Comparison of ENCODE assay signal across 23 cellular contexts in the genomic region with DNA sequence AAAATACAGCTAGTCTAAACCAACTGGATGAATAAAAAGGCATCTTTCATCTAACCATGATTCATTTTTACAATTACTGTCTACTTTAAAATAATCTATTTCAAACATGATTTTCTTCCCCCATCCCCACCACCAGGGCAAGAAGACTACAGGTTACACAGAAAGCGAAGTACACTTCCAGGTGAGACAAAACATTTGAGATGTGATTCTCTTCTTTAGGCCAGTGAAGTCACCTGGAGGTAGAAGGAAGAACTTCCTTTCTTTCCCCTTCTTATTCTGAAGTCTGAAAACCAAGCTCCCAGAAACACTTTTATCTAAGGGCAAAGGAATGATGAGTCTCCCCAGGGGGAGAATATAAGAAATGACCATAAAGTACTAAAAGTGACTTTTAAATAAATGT. TPM values are rescaled to one million over a fixed set of nuclear protein-coding genes. Genes with fewer than 3 reads are reported as not detected.
DNase-seq lines count a peak whose midpoint lies in the region; ATAC-seq and TF ChIP-seq lines count a peak whose summit lies in the region.
"Had no signal": no experiment of that assay in that cellular context is flagged by ENCODE, and none has a peak within 500 bp of the region (broad histone marks: within the 10 kb centered on the region; RNA-seq: fewer than 3 reads in every experiment).

No MANE protein-coding gene starts in this region.

- POLR2A ChIA-PET in GM10248 (lab: Yijun Ruan, JAX) (interaction anchor here (0.7 kb wide), 1 partner anchor 73 kb away, joined by 3 read pairs; no protein-coding TSS in a partner anchor), A673 (lab: Charles Lee; ENCODE audit: low non-redundant PET) (no interaction called here)

- peaks cover 10% of the 10 kb centered on the region for H3K36me3 ChIP-seq in CD4-positive, CD25-positive, alpha-beta regulatory T cell (ENCODE audit: control insufficient read depth, insufficient read depth, low read length)
- H3K36me3 ChIP-seq in A673 (ENCODE audit: insufficient read depth, low read length, poor library complexity, severe bottlenecking): no peaks in the 10 kb centered on the region

- H3K9me3 ChIP-seq in CD4-positive, CD25-positive, alpha-beta regulatory T cell (ENCODE audit: control insufficient read depth in 2 of 2, low read length in 2 of 2): no peaks in the 10 kb centered on the region
- H3K9me3 ChIP-seq in A673 (ENCODE audit: low read depth, low read length, poor library complexity, severe bottlenecking): no peaks in the 10 kb centered on the region
- H3K9me3 ChIP-seq: HAP-1, left ventricle myocardium inferior, psoas muscle, upper lobe of right lung had no signal

- H3K27me3 Mint-ChIP-seq in CD4-positive, CD25-positive, alpha-beta regulatory T cell: no peaks in the 10 kb centered on the region
- H3K27me3 Mint-ChIP-seq in brain: no peaks in the 10 kb centered on the region
- H3K27me3 Mint-ChIP-seq: activated naive CD8-positive, alpha-beta T cell had no signal

- no peak for TF ChIP-seq EP300 in Ishikawa (IDR thresholded peaks at IDR 0.05; ENCODE audit: borderline replicate concordance)

- H3K9me3 Mint-ChIP-seq in CD4-positive, CD25-positive, alpha-beta regulatory T cell: no peaks in the 10 kb centered on the region
- H3K9me3 Mint-ChIP-seq in brain: no peaks in the 10 kb centered on the region
- H3K9me3 Mint-ChIP-seq: activated T-helper 2 cell treated with anti-CD3 and anti-CD28 coated beads, Interferon-gamma antibody, Interleukin-2, Interleukin-4, amounts not matched to agents 10 μg/mL and 5 μg/mL and 100 μg/mL, durations not matched to agents 14 hours and 24 hours and 36 hours; T-helper 1 cell treated with Interleukin-12 subunit alpha and Interleukin-12 subunit beta and Interleukin-4 antibody, amounts not matched to agents 30 μg/mL and 1 μg/mL, for 36 hours had no signal

- no peak overlapping the region for H3K4me3 ChIP-seq in CD4-positive, CD25-positive, alpha-beta regulatory T cell (ENCODE audit: low read depth, low read length)
- no peak overlapping the region for H3K4me3 ChIP-seq in A673 (ENCODE audit: low read depth, low read length, poor library complexity, severe bottlenecking)
- H3K4me3 ChIP-seq: HAP-1, left ventricle myocardium inferior, psoas muscle, upper lobe of right lung had no signal

- CTCF ChIA-PET in GM10248 (lab: Yijun Ruan, JAX): interaction anchor here (1.5 to 3.1 kb wide), 3 partner anchors 9 to 13 kb away, joined by 3 to 15 read pairs (median 3); no protein-coding TSS in a partner anchor
- CTCF ChIA-PET in A673 (lab: Charles Lee): no interaction called here

- peak; percentile 30 to 50 for TF ChIP-seq CTCF in brain (conservative IDR thresholded peaks at IDR 0.05)
- TF ChIP-seq CTCF in GM10248 (IDR thresholded peaks at IDR 0.05; ENCODE audit: control extremely low read depth, extremely low read depth, low read depth, missing control alignments): no peak
- no peak for TF ChIP-seq CTCF in A673 (conservative IDR thresholded peaks at IDR 0.05; ENCODE audit: low read depth, low read length)

- H3K27me3 ChIP-seq in CD4-positive, CD25-positive, alpha-beta regulatory T cell (ENCODE audit: control insufficient read depth, insufficient read depth, low read length): no peaks in the 10 kb centered on the region
- H3K27me3 ChIP-seq in A673 (replicated peaks; ENCODE audit: insufficient read depth, low read depth, low read length, poor library complexity): no peaks in the 10 kb centered on the region
- H3K27me3 ChIP-seq: upper lobe of right lung had no signal

- peak overlapping the region in 2 of 3 donors; percentile 0 to 7 for H3K27ac Mint-ChIP-seq in CD4-positive, CD25-positive, alpha-beta regulatory T cell
- H3K27ac Mint-ChIP-seq in brain: peak overlapping the region in 1 of 5 experiments; percentile 1
- H3K27ac Mint-ChIP-seq: activated naive CD8-positive, alpha-beta T cell; activated T-helper 2 cell treated with anti-CD3 and anti-CD28 coated beads, Interferon-gamma antibody, Interleukin-2, Interleukin-4, amounts not matched to agents 10 μg/mL and 5 μg/mL and 100 μg/mL, durations not matched to agents 14 hours and 24 hours and 36 hours; T-helper 1 cell treated with Interleukin-12 subunit alpha and Interleukin-12 subunit beta and Interleukin-4 antibody, amounts not matched to agents 30 μg/mL and 1 μg/mL, for 36 hours had no signal

- intact Hi-C loops in A673 (cut with micrococcal nuclease; ENCODE audit: unreplicated experiment): loop anchor here (10.0 kb wide), 1 partner anchor 147 kb away; no protein-coding TSS in a partner anchor

- BruUV-seq in A673 (replicated peaks; lab: Mats Ljungman, UMichigan): no TSS peak

- TF ChIP-seq RAD21 in Ishikawa (IDR thresholded peaks at IDR 0.05; ENCODE audit: low read depth): 0 out of 2 replicates have a peak, but pooled peaks have one; percentile 4

- DNase-seq in CD4-positive, CD25-positive, alpha-beta regulatory T cell: no peak
- peak; percentile 19 for DNase-seq in iPS-NIHi7 (ENCODE audit: extremely low spot score)
- DNase-seq in stimulated activated CD4-positive, alpha-beta T cell treated with anti-CD3 and anti-CD28 coated beads, Interleukin-15, amount 100 ng/mL, for 24 hours: no peak
- no peak for DNase-seq in GM10248 (ENCODE audit: extremely low spot score)
- no peak for DNase-seq in A673 (ENCODE audit: low spot score)
- DNase-seq: activated CD4-positive, alpha-beta T cell treated with anti-CD3 and anti-CD28 coated beads, Interleukin-2, amount 50 U/mL, for 1 hour; activated CD8-positive, alpha-beta memory T cell treated with anti-CD3 and anti-CD28 coated beads, Interleukin-2, amount 50 U/mL, for 48 hours; C1 segment of cervical spinal cord; effector memory CD4-positive, alpha-beta T cell; KBM-7; left ventricle myocardium inferior; NCI-H2227 treated with DMSO at 0.1 percent for 48 hours; NCI-H748 treated with DMSO at 0.1 percent for 48 hours; psoas muscle; upper lobe of right lung had no signal

- H3K36me3 Mint-ChIP-seq in CD4-positive, CD25-positive, alpha-beta regulatory T cell: peaks cover 39% of the 10 kb centered on the region
- peaks cover 9% of the 10 kb centered on the region for H3K36me3 Mint-ChIP-seq in brain

- H3K4me1 Mint-ChIP-seq in CD4-positive, CD25-positive, alpha-beta regulatory T cell: peaks cover 0 to 13% (median 8%) of the 10 kb centered on the region in 4 donors
- peaks cover 36% of the 10 kb centered on the region for H3K4me1 Mint-ChIP-seq in brain

- H3K27ac ChIP-seq in CD4-positive, CD25-positive, alpha-beta regulatory T cell (ENCODE audit: insufficient read depth, low read length, poor library complexity, severe bottlenecking): no peak overlapping the region
- no peak overlapping the region for H3K27ac ChIP-seq in A673 (ENCODE audit: low read depth, low read length, poor library complexity, severe bottlenecking)
- H3K27ac ChIP-seq: left ventricle myocardium inferior, psoas muscle, upper lobe of right lung had no signal

- no peaks in the 10 kb centered on the region for H3K4me1 ChIP-seq in CD4-positive, CD25-positive, alpha-beta regulatory T cell (ENCODE audit: control insufficient read depth, insufficient read depth, low read length, poor library complexity, severe bottlenecking)
- peaks cover 22% of the 10 kb centered on the region for H3K4me1 ChIP-seq in A673 (ENCODE audit: insufficient read depth, low read length, poor library complexity, severe bottlenecking)
- H3K4me1 ChIP-seq: psoas muscle had no signal

- no peak overlapping the region for H3K4me3 Mint-ChIP-seq in CD4-positive, CD25-positive, alpha-beta regulatory T cell
- H3K4me3 Mint-ChIP-seq in brain: no peak overlapping the region
- H3K4me3 Mint-ChIP-seq: activated naive CD8-positive, alpha-beta T cell; T-helper 1 cell treated with Interleukin-12 subunit alpha and Interleukin-12 subunit beta and Interleukin-4 antibody, amounts not matched to agents 30 μg/mL and 1 μg/mL, for 36 hours had no signal

- no peak for ATAC-seq in CD4-positive, CD25-positive, alpha-beta regulatory T cell (ENCODE audit: low read depth in 2 of 2)
- ATAC-seq in GM21529 (IDR thresholded peaks at IDR 0.05; ENCODE audit: unreplicated experiment): no peak
- ATAC-seq: Panc1, psoas muscle, upper lobe of right lung had no signal

TF ChIP-seq in Ishikawa, 13 proteins besides CTCF, POLR2A, EP300 and RAD21 (continues in another document):
- TF ChIP-seq NFIC (IDR thresholded peaks at IDR 0.05) (no peak), CEBPB (IDR thresholded peaks at IDR 0.05) (no peak), EGR1 (IDR thresholded peaks at IDR 0.05) (no peak), TCF12 (IDR thresholded peaks at IDR 0.05; ENCODE audit: low read depth) (no peak), ZBTB7A (IDR thresholded peaks at IDR 0.05; ENCODE audit: low read depth) (no peak), YY1 (IDR thresholded peaks at IDR 0.05; ENCODE audit: low read depth) (no peak), CREB1 (IDR thresholded peaks at IDR 0.05; ENCODE audit: low read depth) (no peak), FOXM1 (IDR thresholded peaks at IDR 0.05; ENCODE audit: borderline replicate concordance, low read depth) (no peak), TEAD4 (IDR thresholded peaks at IDR 0.05) (no peak), TAF1 (IDR thresholded peaks at IDR 0.05; ENCODE audit: low read depth) (no peak)
- TF ChIP-seq, protein P1, sequence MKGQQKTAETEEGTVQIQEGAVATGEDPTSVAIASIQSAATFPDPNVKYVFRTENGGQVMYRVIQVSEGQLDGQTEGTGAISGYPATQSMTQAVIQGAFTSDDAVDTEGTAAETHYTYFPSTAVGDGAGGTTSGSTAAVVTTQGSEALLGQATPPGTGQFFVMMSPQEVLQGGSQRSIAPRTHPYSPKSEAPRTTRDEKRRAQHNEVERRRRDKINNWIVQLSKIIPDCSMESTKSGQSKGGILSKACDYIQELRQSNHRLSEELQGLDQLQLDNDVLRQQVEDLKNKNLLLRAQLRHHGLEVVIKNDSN (IDR thresholded peaks at IDR 0.05): no peak
- TF ChIP-seq, protein P2, sequence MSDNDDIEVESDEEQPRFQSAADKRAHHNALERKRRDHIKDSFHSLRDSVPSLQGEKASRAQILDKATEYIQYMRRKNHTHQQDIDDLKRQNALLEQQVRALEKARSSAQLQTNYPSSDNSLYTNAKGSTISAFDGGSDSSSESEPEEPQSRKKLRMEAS (IDR thresholded peaks at IDR 0.05): no peak

RNA-seq across cellular contexts. Expression of a gene that starts 36.7 kb away (rescaled TPM):
- total RNA-seq in CD4-positive, CD25-positive, alpha-beta regulatory T cell: 14.6 TPM
- polyA plus RNA-seq in CD4-positive, CD25-positive, alpha-beta regulatory T cell: 10 to 100 TPM; 14.5 to 26.3 (median 21.2) TPM
- 5.8 TPM for polyA plus RNA-seq in brain (ENCODE audit: insufficient read depth, low read depth, low replicate concordance)
- total RNA-seq in A673 (2021): 21.1 and 24.3 TPM in 2 replicates

Comparison
In these comparisons a context has a peak if more than half of its experiments do, and no peak if none do; other contexts are left out.
1. CTCF ChIP-seq: peak in brain (2 of 2); none in GM10248 (single experiment) and A673 (single experiment).